In genomic region chr12:130826151-130826801, GRCh38 we compare ENCODE assay signal across 8 cellular contexts. TPM values are rescaled to one million over a fixed set of nuclear protein-coding genes. Genes with fewer than 3 reads are reported as not detected.
DNase-seq lines count a peak whose midpoint lies in the region; ATAC-seq and TF ChIP-seq lines count a peak whose summit lies in the region.

No MANE protein-coding gene starts in this region.

- no peak overlapping the region for H2AFZ ChIP-seq in GM23338

- no peaks in the 10 kb centered on the region for H4K20me1 ChIP-seq in GM23338 (replicated peaks; ENCODE audit: insufficient read depth)

- H3K4me1 ChIP-seq in GM23338 (ENCODE audit: insufficient read depth) = peaks cover 20% of the 10 kb centered on the region

- H3F3A ChIP-seq in GM23338 (replicated peaks; ENCODE audit: low read depth) = 0 out of 2 replicates have a peak, but pooled peaks cover 9% of the 10 kb centered on the region

- no peaks in the 10 kb centered on the region for H3K27me3 ChIP-seq in GM23338 (ENCODE audit: insufficient read depth)

- peaks cover 7% of the 10 kb centered on the region for H3K36me3 ChIP-seq in GM23338 (ENCODE audit: insufficient read depth)

- TF ChIP-seq CTCF in GM23338 (conservative IDR thresholded peaks at IDR 0.05; ENCODE audit: low read depth in 2 of 2) = peak; percentile 90 to 93

- H3K79me2 ChIP-seq in GM23338 (replicated peaks; ENCODE audit: insufficient read depth) = peaks cover 12% of the 10 kb centered on the region

- H3K27ac ChIP-seq in GM23338 (ENCODE audit: low read depth) = peak overlapping the region; percentile 71

- H3K4me2 ChIP-seq in GM23338 = no peak overlapping the region

- H3K9me3 Mint-ChIP-seq in GM23338 (peaks cover 4% of the 10 kb centered on the region; the same call in 2 of the 3 replicates), T-cell (no peaks in the 10 kb centered on the region)
- H3K9me3 Mint-ChIP-seq in activated naive CD8-positive, alpha-beta T cell treated with anti-CD3 and anti-CD28 coated beads, Interleukin-2, amount 50 U/mL, for 24 hours = no peaks in the 10 kb centered on the region

- ATAC-seq in GM23338 (peak; percentile 91), T-cell (replicated peaks in 1 of 4) (peak; percentile 88 to 99 (median 94)), HG03571 (IDR thresholded peaks at IDR 0.05; ENCODE audit: unreplicated experiment) (no peak)
- ATAC-seq in activated naive CD8-positive, alpha-beta T cell treated with anti-CD3 and anti-CD28 coated beads, Interleukin-2, amount 50 U/mL, for 24 hours = peak; percentile 94

- no peak overlapping the region for H3K4me3 Mint-ChIP-seq in GM23338
- H3K4me3 Mint-ChIP-seq in T-cell = no peak overlapping the region
- no peak overlapping the region for H3K4me3 Mint-ChIP-seq in activated naive CD8-positive, alpha-beta T cell treated with anti-CD3 and anti-CD28 coated beads, Interleukin-2, amount 50 U/mL, for 24 hours

- H3K27ac Mint-ChIP-seq in GM23338 (peak overlapping the region; percentile 89), T-cell (no peak overlapping the region)
- no peak overlapping the region for H3K27ac Mint-ChIP-seq in activated naive CD8-positive, alpha-beta T cell treated with anti-CD3 and anti-CD28 coated beads, Interleukin-2, amount 50 U/mL, for 24 hours

- CTCF ChIA-PET in T-cell (lab: Charles Lee) = interaction anchor here (0.6 to 1.7 kb wide), 15 partner anchors 9 to 308 kb away, joined by 3 to 7 read pairs (median 4); no protein-coding TSS in a partner anchor

- peaks cover 9% of the 10 kb centered on the region for H3K27me3 Mint-ChIP-seq in GM23338 (ENCODE audit: insufficient read depth, low read depth, poor library complexity)
- H3K27me3 Mint-ChIP-seq in T-cell = no peaks in the 10 kb centered on the region
- H3K27me3 Mint-ChIP-seq in activated naive CD8-positive, alpha-beta T cell treated with anti-CD3 and anti-CD28 coated beads, Interleukin-2, amount 50 U/mL, for 24 hours = no peaks in the 10 kb centered on the region

- H3K36me3 Mint-ChIP-seq in GM23338 (ENCODE audit: low read depth) = peaks cover 17% of the 10 kb centered on the region
- peaks cover 11% of the 10 kb centered on the region for H3K36me3 Mint-ChIP-seq in T-cell
- peaks cover 17% of the 10 kb centered on the region for H3K36me3 Mint-ChIP-seq in activated naive CD8-positive, alpha-beta T cell treated with anti-CD3 and anti-CD28 coated beads, Interleukin-2, amount 50 U/mL, for 24 hours (ENCODE audit: low read depth)

- peak; percentile 51 for DNase-seq in A172 (ENCODE audit: low spot score)
- DNase-seq in GM23338 (ENCODE audit: low spot score) = peak; percentile 87
- DNase-seq in T-cell = peak; percentile 38 to 82 (median 66)
- DNase-seq in activated naive CD8-positive, alpha-beta T cell treated with anti-CD3 and anti-CD28 coated beads, Interleukin-2, amount 50 U/mL, for 24 hours = peak; percentile 84
- peak; percentile 82 for DNase-seq in iPS-NIHi7 (ENCODE audit: extremely low spot score)
- peak; percentile 57 to 71 for DNase-seq in stimulated activated CD4-positive, alpha-beta T cell treated with anti-CD3 and anti-CD28 coated beads, Interleukin-4, amount 100 ng/mL, for 4 hours
- DNase-seq in NCI-H1436 treated with DMSO at 0.1 percent for 48 hours (lab: John Stamatoyannopoulos, UW) = no peak

- no peak overlapping the region for H3K4me3 ChIP-seq in GM23338

- H3K9me2 ChIP-seq in GM23338 (ENCODE audit: insufficient read depth) = no peaks in the 10 kb centered on the region

- POLR2A ChIA-PET in T-cell (lab: Charles Lee) = no interaction called here

- peaks cover 28% of the 10 kb centered on the region for H3K4me1 Mint-ChIP-seq in GM23338
- H3K4me1 Mint-ChIP-seq in T-cell = peaks cover 11 to 28% (median 20%) of the 10 kb centered on the region in 3 donors
- H3K4me1 Mint-ChIP-seq in activated naive CD8-positive, alpha-beta T cell treated with anti-CD3 and anti-CD28 coated beads, Interleukin-2, amount 50 U/mL, for 24 hours = peaks cover 20% of the 10 kb centered on the region

TF ChIP-seq in GM23338, 12 proteins besides CTCF, POLR2A, EP300 and RAD21:
- TF ChIP-seq POLR2AphosphoS5 (IDR thresholded peaks at IDR 0.05; ENCODE audit: low read depth) (no peak), ETS1 (IDR thresholded peaks at IDR 0.05) (no peak), ZNF114 (CRISPR knock-in tag; IDR thresholded peaks at IDR 0.05) (no peak), ZNF331 (CRISPR knock-in tag; IDR thresholded peaks at IDR 0.05; ENCODE audit: low read depth) (no peak), EZH2 (IDR thresholded peaks at IDR 0.05; ENCODE audit: low read depth, unreplicated experiment) (no peak), NANOG (IDR thresholded peaks at IDR 0.05; ENCODE audit: borderline replicate concordance) (no peak), CREB1 (CRISPR knock-in tag; IDR thresholded peaks at IDR 0.05; ENCODE audit: low read depth) (0 out of 2 replicates have a peak, but pooled peaks have one; percentile 12), EZH2phosphoT487 (IDR thresholded peaks at IDR 0.05; ENCODE audit: unreplicated experiment) (no peak), JUNB (IDR thresholded peaks at IDR 0.05; ENCODE audit: unreplicated experiment) (no peak)
TF ChIP-seq in GM23338: peak in this region for 1.

RNA-seq across cellular contexts. Expression of gene STX2, which starts 12.8 kb away (rescaled TPM):
- total RNA-seq in A172 (2014; rRNA removed; shearing (Covaris generic)) = 45.1 and 50.5 TPM in 2 replicates
- total RNA-seq in GM23338 (2014; rRNA removed; shearing (Covaris generic)) = 23.9 and 35.4 TPM in 2 replicates
- polyA plus RNA-seq in GM23338 (2016; fragmentation: Nextera tagmentation; extraction: Ambion mirVana) = 16.4 and 17.7 TPM in 2 replicates
- total RNA-seq in T-cell = 10 to 100 TPM; 21.8 to 26.7 (median 22.8) TPM

RNA-seq across cellular contexts. Expression of gene RAN, which starts 45.6 kb away (rescaled TPM):
- 719 and 793 TPM in 2 replicates for total RNA-seq in A172 (2014; rRNA removed; shearing (Covaris generic))
- 855 and 976 TPM in 2 replicates for total RNA-seq in GM23338 (2014; rRNA removed; shearing (Covaris generic))
- polyA plus RNA-seq in GM23338 (2016; fragmentation: Nextera tagmentation; extraction: Ambion mirVana) = 2,114 and 2,289 TPM in 2 replicates
- total RNA-seq in T-cell = 100 to 1,000 TPM; 304 to 367 (median 308) TPM
